Comparison of ENCODE assay signal across 25 cellular contexts in the genomic region with DNA sequence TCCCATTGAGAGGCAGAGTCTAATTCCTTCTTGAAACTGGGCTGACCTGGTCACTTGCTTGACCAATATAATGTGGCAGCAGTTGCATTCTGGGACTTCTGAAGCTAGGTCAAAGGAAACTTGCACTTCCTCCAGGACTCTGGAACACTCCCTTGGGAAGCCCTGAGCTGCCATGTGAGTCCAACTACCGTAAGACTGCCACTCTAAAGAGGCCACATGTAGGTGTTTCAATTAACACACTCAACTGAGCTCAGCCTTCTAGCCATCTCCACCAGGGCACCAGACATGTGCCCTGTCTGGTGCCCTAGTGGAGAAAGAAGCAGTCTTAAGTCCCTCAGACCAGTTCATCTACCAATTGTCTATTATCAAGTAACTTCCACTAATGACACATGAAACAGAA. TPM values are rescaled to one million over a fixed set of nuclear protein-coding genes. Genes with fewer than 3 reads are reported as not detected.
A peak's percentile ranks its signal among the peaks of the same experiment; 100 is the strongest.
DNase-seq lines count a peak whose midpoint lies in the region; ATAC-seq and TF ChIP-seq lines count a peak whose summit lies in the region.
"Had no signal": no experiment of that assay in that cellular context is flagged by ENCODE, and none has a peak within 500 bp of the region (broad histone marks: within the 10 kb centered on the region; RNA-seq: fewer than 3 reads in every experiment).

No MANE protein-coding gene starts in this region.

- H3K36me3 Mint-ChIP-seq in activated T-helper 17 cell treated with anti-CD3 and anti-CD28 coated beads, Interleukin-2, amount 50 U/mL, for 72 hours (ENCODE audit: low read depth), result no peaks in the 10 kb centered on the region
- H3K36me3 Mint-ChIP-seq: CD4-positive, CD25-positive, alpha-beta regulatory T cell; natural killer cell treated with Interleukin-12 subunit alpha and Interleukin-12 subunit beta and Interleukin-15 and Interleukin-18, amount 100 ng/mL, for 72 hours; type B pancreatic cell had no signal

- no peaks in the 10 kb centered on the region for H3K4me1 ChIP-seq in osteoblast (ENCODE audit: insufficient read depth, low read length)
- H3K4me1 ChIP-seq: breast epithelium, right atrium auricular region had no signal

- H3K9me3 Mint-ChIP-seq in activated T-helper 17 cell treated with anti-CD3 and anti-CD28 coated beads, Interleukin-2, amount 50 U/mL, for 72 hours, result no peaks in the 10 kb centered on the region
- H3K9me3 Mint-ChIP-seq: activated CD4-positive, alpha-beta T cell treated with anti-CD3 and anti-CD28 coated beads, Interleukin-2, amount 10 ng/mL, durations not matched to agents 7 days and 5 days; CD4-positive, CD25-positive, alpha-beta regulatory T cell; natural killer cell treated with Interleukin-12 subunit alpha and Interleukin-12 subunit beta and Interleukin-15 and Interleukin-18, amount 100 ng/mL, for 72 hours; T-helper 1 cell treated with Interleukin-12 subunit alpha and Interleukin-12 subunit beta and Interleukin-4 antibody, amounts not matched to agents 30 μg/mL and 1 μg/mL, for 36 hours; type B pancreatic cell had no signal

- TF ChIP-seq CTCF in 22Rv1 (IDR thresholded peaks at IDR 0.05) (no peak), osteoblast (IDR thresholded peaks at IDR 0.05; ENCODE audit: extremely low read depth, low read depth, low read length) (no peak)

- peak overlapping the region; percentile 25 for H2AFZ ChIP-seq in osteoblast (ENCODE audit: low read length)

- H3K9me3 ChIP-seq in osteoblast (ENCODE audit: low read depth, low read length), result no peaks in the 10 kb centered on the region
- H3K9me3 ChIP-seq: breast epithelium, right atrium auricular region had no signal

- H3K4me3 ChIP-seq in osteoblast (ENCODE audit: insufficient read depth, low read length), result no peak overlapping the region
- H3K4me3 ChIP-seq: breast epithelium, right atrium auricular region had no signal

- no peaks in the 10 kb centered on the region for H3K36me3 ChIP-seq in osteoblast (ENCODE audit: insufficient read depth, low read length)
- H3K36me3 ChIP-seq: breast epithelium, right atrium auricular region had no signal

- intact Hi-C loops in posterior cingulate gyrus (cut with DNase I), result no loop called here

- H3K4me2 ChIP-seq in osteoblast (ENCODE audit: insufficient read depth, low read length), result no peak overlapping the region

- H3K27me3 ChIP-seq in osteoblast (ENCODE audit: insufficient read depth, low read length), result no peaks in the 10 kb centered on the region
- H3K27me3 ChIP-seq: breast epithelium, right atrium auricular region had no signal

- H3K27me3 Mint-ChIP-seq in activated T-helper 17 cell treated with anti-CD3 and anti-CD28 coated beads, Interleukin-2, amount 50 U/mL, for 72 hours, result no peaks in the 10 kb centered on the region
- H3K27me3 Mint-ChIP-seq: activated CD4-positive, alpha-beta T cell treated with anti-CD3 and anti-CD28 coated beads, Interleukin-2, amount 10 ng/mL, durations not matched to agents 7 days and 5 days; CD4-positive, CD25-positive, alpha-beta regulatory T cell; natural killer cell treated with Interleukin-12 subunit alpha and Interleukin-12 subunit beta and Interleukin-15 and Interleukin-18, amount 100 ng/mL, for 72 hours; type B pancreatic cell had no signal

- ATAC-seq in activated T-helper 17 cell treated with anti-CD3 and anti-CD28 coated beads, Interleukin-2, amount 50 U/mL, for 72 hours (replicated peaks), result no peak
- no peak for ATAC-seq in GM19395 (IDR thresholded peaks at IDR 0.05; ENCODE audit: unreplicated experiment)
- no peak for ATAC-seq in left lobe of liver
- ATAC-seq: esophagus mucosa; natural killer cell treated with Interleukin-12 subunit alpha and Interleukin-12 subunit beta and Interleukin-15 and Interleukin-18, amount 100 ng/mL, for 72 hours had no signal

- H3K79me2 ChIP-seq in osteoblast (ENCODE audit: insufficient read depth, low read length), result no peaks in the 10 kb centered on the region

- no peaks in the 10 kb centered on the region for H4K20me1 ChIP-seq in osteoblast (ENCODE audit: insufficient read depth, low read length)

- H3K4me3 Mint-ChIP-seq in activated T-helper 17 cell treated with anti-CD3 and anti-CD28 coated beads, Interleukin-2, amount 50 U/mL, for 72 hours, result no peak overlapping the region
- H3K4me3 Mint-ChIP-seq: activated CD4-positive, alpha-beta T cell treated with anti-CD3 and anti-CD28 coated beads, Interleukin-2, amount 10 ng/mL, durations not matched to agents 7 days and 5 days; natural killer cell treated with Interleukin-12 subunit alpha and Interleukin-12 subunit beta and Interleukin-15 and Interleukin-18, amount 100 ng/mL, for 72 hours; T-helper 1 cell treated with Interleukin-12 subunit alpha and Interleukin-12 subunit beta and Interleukin-4 antibody, amounts not matched to agents 30 μg/mL and 1 μg/mL, for 36 hours; type B pancreatic cell had no signal

- peak overlapping the region; percentile 70 for H3K27ac ChIP-seq in 22Rv1
- no peak overlapping the region for H3K27ac ChIP-seq in osteoblast (ENCODE audit: low read depth, low read length)
- H3K27ac ChIP-seq: breast epithelium, right atrium auricular region had no signal

- DNase-seq in ELR (ENCODE audit: low read depth), result peak; percentile 12
- no peak for DNase-seq in osteoblast (ENCODE audit: insufficient read length, low spot score, missing footprints)
- DNase-seq in posterior cingulate gyrus, result no peak
- no peak for DNase-seq in left lobe of liver (ENCODE audit: low spot score)
- no peak for DNase-seq in HPDE6-E6E7 (ENCODE audit: extremely low spot score)
- DNase-seq: activated CD4-positive, alpha-beta T cell treated with anti-CD3 and anti-CD28 coated beads, Interleukin-2, amount 10 ng/mL, durations not matched to agents 7 days and 5 days; activated naive CD4-positive, alpha-beta T cell treated with anti-CD3 and anti-CD28 coated beads, Interleukin-2, amount 50 U/mL, for 16 hours; amygdala; CD4-positive, CD25-positive, alpha-beta regulatory T cell; DMS153; foreskin melanocyte; mesendoderm; NCI-H146; NCI-H2171; NCI-H524 treated with DMSO at 0.1 percent for 48 hours; NK-92 treated with Interleukin-12 subunit alpha and Interleukin-12 subunit beta, amount 100 ng/mL, for 24 hours had no signal

- peaks cover 11% of the 10 kb centered on the region for H3K4me1 Mint-ChIP-seq in activated T-helper 17 cell treated with anti-CD3 and anti-CD28 coated beads, Interleukin-2, amount 50 U/mL, for 72 hours

- H3K27ac Mint-ChIP-seq in activated T-helper 17 cell treated with anti-CD3 and anti-CD28 coated beads, Interleukin-2, amount 50 U/mL, for 72 hours, result peak overlapping the region; percentile 56
- H3K27ac Mint-ChIP-seq: activated CD4-positive, alpha-beta T cell treated with anti-CD3 and anti-CD28 coated beads, Interleukin-2, amount 10 ng/mL, durations not matched to agents 7 days and 5 days; CD4-positive, CD25-positive, alpha-beta regulatory T cell; natural killer cell treated with Interleukin-12 subunit alpha and Interleukin-12 subunit beta and Interleukin-15 and Interleukin-18, amount 100 ng/mL, for 72 hours; T-helper 1 cell treated with Interleukin-12 subunit alpha and Interleukin-12 subunit beta and Interleukin-4 antibody, amounts not matched to agents 30 μg/mL and 1 μg/mL, for 36 hours; type B pancreatic cell had no signal

RNA-seq across cellular contexts. Expression of gene TEP1, which starts 6.1 kb away (rescaled TPM):
- total RNA-seq in activated T-helper 17 cell treated with anti-CD3 and anti-CD28 coated beads, Interleukin-2, amount 50 U/mL, for 72 hours, result 10 to 100 TPM; 36.6 to 86.1 TPM
- 25.6 and 33.3 TPM in 2 replicates for total RNA-seq in osteoblast
- total RNA-seq in left lobe of liver, result 14.9 TPM

RNA-seq across cellular contexts. Expression of gene KLHL33, which starts 16.6 kb away (rescaled TPM):
- total RNA-seq in activated T-helper 17 cell treated with anti-CD3 and anti-CD28 coated beads, Interleukin-2, amount 50 U/mL, for 72 hours, result under 1 TPM; 0.04 to 0.11 TPM
- total RNA-seq in osteoblast, result 0.36 and 0.59 TPM in 2 replicates
- 0.20 TPM for total RNA-seq in left lobe of liver

RNA-seq across cellular contexts. Expression of gene OSGEP, which starts 35.2 kb away (rescaled TPM):
- total RNA-seq in activated T-helper 17 cell treated with anti-CD3 and anti-CD28 coated beads, Interleukin-2, amount 50 U/mL, for 72 hours, result 10 to 100 TPM; 40.5 to 42.3 TPM
- total RNA-seq in osteoblast (36.8 and 47.8 TPM in 2 replicates), left lobe of liver (11.5 TPM)

RNA-seq across cellular contexts. Expression of gene APEX1, which starts 35.6 kb away (rescaled TPM):
- total RNA-seq in activated T-helper 17 cell treated with anti-CD3 and anti-CD28 coated beads, Interleukin-2, amount 50 U/mL, for 72 hours, result 100 to 1,000 TPM; 151 to 224 TPM
- 66.0 and 74.9 TPM in 2 replicates for total RNA-seq in osteoblast
- total RNA-seq in left lobe of liver, result 50.9 TPM

RNA-seq across cellular contexts. Expression of gene PIP4P1, which starts 41.8 kb away (rescaled TPM):
- total RNA-seq in activated T-helper 17 cell treated with anti-CD3 and anti-CD28 coated beads, Interleukin-2, amount 50 U/mL, for 72 hours, result 10 to 100 TPM; 23.1 to 27.4 TPM
- total RNA-seq in osteoblast, result 41.0 and 46.3 TPM in 2 replicates
- total RNA-seq in left lobe of liver, result 11.7 TPM
